Comparison of ENCODE assay signal across 8 cellular contexts in the genomic region with DNA sequence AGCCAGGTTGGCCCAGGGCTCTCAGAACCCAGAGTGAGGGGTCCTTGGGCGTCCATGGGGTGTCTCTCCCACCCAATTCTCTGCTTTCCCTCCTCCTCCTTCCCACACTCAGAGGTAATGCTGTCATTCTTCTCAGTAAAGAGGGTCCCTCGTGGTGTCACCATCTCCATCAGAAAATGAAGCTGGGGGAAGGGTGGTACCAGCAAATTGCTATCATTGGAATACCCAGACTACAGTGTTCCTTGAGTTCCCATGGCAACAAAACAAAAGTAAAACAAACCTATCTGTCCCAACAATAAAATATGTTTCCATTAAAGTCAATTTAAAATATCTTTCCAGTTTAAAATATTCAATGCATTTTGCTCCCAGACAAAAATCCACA.
A peak's percentile ranks its signal among the peaks of the same experiment; 100 is the strongest.
DNase-seq lines count a peak whose midpoint lies in the region; ATAC-seq and TF ChIP-seq lines count a peak whose summit lies in the region.

No MANE protein-coding gene starts in this region.

- peaks cover 4% of the 10 kb centered on the region for H3K9me3 Mint-ChIP-seq in activated CD4-positive, alpha-beta memory T cell treated with anti-CD3 and anti-CD28 coated beads, Interleukin-2, amount 10 ng/mL, durations not matched to agents 7 days and 5 days
- no peaks in the 10 kb centered on the region for H3K9me3 Mint-ChIP-seq in stimulated activated memory B cell treated with anti-CD40 and anti-IgM and Interleukin-4, amounts not matched to agents 10 μg/mL and 1 μg/mL and 100 μg/mL, for 72 hours

- H3K4me3 Mint-ChIP-seq in activated CD4-positive, alpha-beta memory T cell treated with anti-CD3 and anti-CD28 coated beads, Interleukin-2, amount 10 ng/mL, durations not matched to agents 7 days and 5 days = peak overlapping the region; percentile 61
- H3K4me3 Mint-ChIP-seq in stimulated activated memory B cell treated with anti-CD40 and anti-IgM and Interleukin-4, amounts not matched to agents 10 μg/mL and 1 μg/mL and 100 μg/mL, for 72 hours = peak overlapping the region; percentile 29

- H3K4me1 Mint-ChIP-seq in activated CD4-positive, alpha-beta memory T cell treated with anti-CD3 and anti-CD28 coated beads, Interleukin-2, amount 10 ng/mL, durations not matched to agents 7 days and 5 days = peaks cover 81% of the 10 kb centered on the region
- peaks cover 65% of the 10 kb centered on the region for H3K4me1 Mint-ChIP-seq in stimulated activated memory B cell treated with anti-CD40 and anti-IgM and Interleukin-4, amounts not matched to agents 10 μg/mL and 1 μg/mL and 100 μg/mL, for 72 hours

- peak overlapping the region in 7 of 12 donors; percentile 2 to 30 (median 9) for H3K4me3 ChIP-seq in heart left ventricle

- peaks cover 9 to 71% (median 55%) of the 10 kb centered on the region in 12 donors for H3K4me1 ChIP-seq in heart left ventricle

- H3K36me3 Mint-ChIP-seq in activated CD4-positive, alpha-beta memory T cell treated with anti-CD3 and anti-CD28 coated beads, Interleukin-2, amount 10 ng/mL, durations not matched to agents 7 days and 5 days (ENCODE audit: low read depth) = peaks cover 86% of the 10 kb centered on the region
- peaks cover 61% of the 10 kb centered on the region for H3K36me3 Mint-ChIP-seq in stimulated activated memory B cell treated with anti-CD40 and anti-IgM and Interleukin-4, amounts not matched to agents 10 μg/mL and 1 μg/mL and 100 μg/mL, for 72 hours

- TF ChIP-seq POLR2A in heart left ventricle (IDR thresholded peaks at IDR 0.05) = no peak

- H3K27ac Mint-ChIP-seq in activated CD4-positive, alpha-beta memory T cell treated with anti-CD3 and anti-CD28 coated beads, Interleukin-2, amount 10 ng/mL, durations not matched to agents 7 days and 5 days = peak overlapping the region; percentile 92
- peak overlapping the region; percentile 96 for H3K27ac Mint-ChIP-seq in stimulated activated memory B cell treated with anti-CD40 and anti-IgM and Interleukin-4, amounts not matched to agents 10 μg/mL and 1 μg/mL and 100 μg/mL, for 72 hours

- H3K36me3 ChIP-seq in heart left ventricle = peaks cover 0 to 41% (median 28%) of the 10 kb centered on the region in 9 donors

- POLR2A ChIA-PET in activated CD4-positive, alpha-beta memory T cell treated with anti-CD3 and anti-CD28 coated beads, Interleukin-2, amount 10 ng/mL, durations not matched to agents 7 days and 5 days (lab: Charles Lee) = interaction anchor here (0.7 to 8.6 kb wide), 18 partner anchors 8 to 181 kb away, joined by 3 to 151 read pairs (median 10); partner anchors contain the start of gene ARID5B

- intact Hi-C loops in heart left ventricle (cut with DNase I) = loop anchor here in 6 of 10 donors (2.0 to 5.0 kb wide), 2 partner anchors 33 to 36 kb away; no protein-coding TSS in a partner anchor

- no peaks in the 10 kb centered on the region for H3K9me3 ChIP-seq in heart left ventricle

- H3K27me3 Mint-ChIP-seq in activated CD4-positive, alpha-beta memory T cell treated with anti-CD3 and anti-CD28 coated beads, Interleukin-2, amount 10 ng/mL, durations not matched to agents 7 days and 5 days = no peaks in the 10 kb centered on the region
- no peaks in the 10 kb centered on the region for H3K27me3 Mint-ChIP-seq in stimulated activated memory B cell treated with anti-CD40 and anti-IgM and Interleukin-4, amounts not matched to agents 10 μg/mL and 1 μg/mL and 100 μg/mL, for 72 hours

- no peaks in the 10 kb centered on the region for H3K27me3 ChIP-seq in heart left ventricle

- CTCF ChIA-PET in activated CD4-positive, alpha-beta memory T cell treated with anti-CD3 and anti-CD28 coated beads, Interleukin-2, amount 10 ng/mL, durations not matched to agents 7 days and 5 days (lab: Charles Lee) = interaction anchor here (1.5 to 1.9 kb wide), 6 partner anchors 34 to 187 kb away, joined by 3 to 10 read pairs (median 6); no protein-coding TSS in a partner anchor

- whole genome bisulfite sequencing in heart left ventricle, 4 donors = 26 to 38% (median 33%) methylated on average over 2 of the region's 2 CpGs

- DNase-seq in NCI-H2196 (lab: John Stamatoyannopoulos, UW; ENCODE audit: unreplicated experiment) = peak; percentile 7
- no peak for DNase-seq in NCI-H2196 treated with DMSO at 0.1 percent for 48 hours (lab: John Stamatoyannopoulos, UW; ENCODE audit: unreplicated experiment)
- DNase-seq in activated CD4-positive, alpha-beta memory T cell treated with anti-CD3 and anti-CD28 coated beads, Interleukin-2, amount 10 ng/mL, durations not matched to agents 7 days and 5 days = no peak
- DNase-seq in heart left ventricle = no peak
- DNase-seq in SIG-M5 treated with dmso at 0.1 percent for 504 hours (lab: John Stamatoyannopoulos, UW; ENCODE audit: unreplicated experiment) = no peak

- no peak for TF ChIP-seq CTCF in heart left ventricle (IDR thresholded peaks at IDR 0.05)

- ATAC-seq in heart left ventricle = peak; percentile 62 to 78 (median 74)
- no peak for ATAC-seq in stimulated activated memory B cell treated with anti-CD40 and anti-IgM and Interleukin-4, amounts not matched to agents 10 μg/mL and 1 μg/mL and 100 μg/mL, for 72 hours
- ATAC-seq in HG02798 (IDR thresholded peaks at IDR 0.05; ENCODE audit: poor library complexity, unreplicated experiment) = no peak
- no peak for ATAC-seq in HG03039 (IDR thresholded peaks at IDR 0.05; ENCODE audit: unreplicated experiment)

- peak overlapping the region; percentile 76 to 92 (median 88) for H3K27ac ChIP-seq in heart left ventricle

Comparison
In these comparisons a context has a peak if more than half of its experiments do, and no peak if none do; other contexts are left out.
1. ATAC-seq: peak in heart left ventricle (4 of 4); none in stimulated activated memory B cell treated with anti-CD40 and anti-IgM and Interleukin-4, amounts not matched to agents 10 μg/mL and 1 μg/mL and 100 μg/mL, for 72 hours (single experiment), HG02798 (single experiment) and HG03039 (single experiment).